8 cellular contexts compared by ENCODE assay signal in genomic region chr17:979211-979538, GRCh38. TPM values are rescaled to one million over a fixed set of nuclear protein-coding genes. Genes with fewer than 3 reads are reported as not detected.
DNase-seq lines count a peak whose midpoint lies in the region; ATAC-seq and TF ChIP-seq lines count a peak whose summit lies in the region.

No MANE protein-coding gene starts in this region.

- H3K27ac Mint-ChIP-seq in endodermal cell = no peak overlapping the region

- H3K27me3 ChIP-seq in DND-41 (ENCODE audit: insufficient read depth, low read length, poor library complexity) (peaks cover 20% of the 10 kb centered on the region), HUES6 (ENCODE audit: control insufficient read depth, insufficient read depth, low read length) (no peaks in the 10 kb centered on the region), endodermal cell (ENCODE audit: control insufficient read depth, insufficient read depth, low read length, poor library complexity, severe bottlenecking) (no peaks in the 10 kb centered on the region), ovary (no peaks in the 10 kb centered on the region)

- H3K9ac ChIP-seq in DND-41 (ENCODE audit: low read depth, low read length) (peak overlapping the region; percentile 40), HUES6 (ENCODE audit: low read length) (peak overlapping the region; percentile 95), endodermal cell (ENCODE audit: extremely low read depth, low read length, poor library complexity, severe bottlenecking) (no peak overlapping the region)

- H3K79me2 ChIP-seq in DND-41 (ENCODE audit: insufficient read depth, low read length) = no peaks in the 10 kb centered on the region

- H3K9me3 Mint-ChIP-seq in endodermal cell = no peaks in the 10 kb centered on the region

- peak overlapping the region; percentile 90 for H3K4me3 Mint-ChIP-seq in endodermal cell

- peak overlapping the region; percentile 81; the same call in 1 of the 2 replicates for H2AFZ ChIP-seq in DND-41 (ENCODE audit: low read depth, low read length)

- TF ChIP-seq EP300 in ovary (IDR thresholded peaks at IDR 0.05) = no peak

- H3K36me3 Mint-ChIP-seq in endodermal cell (ENCODE audit: low read depth) = peaks cover 20% of the 10 kb centered on the region

- DNase-seq in DND-41 = no peak
- DNase-seq in endodermal cell = no peak
- DNase-seq in ovary = no peak
- DNase-seq in dermis blood vessel endothelial cell = no peak
- DNase-seq in ureter (ENCODE audit: low spot score) = no peak
- no peak for DNase-seq in germinal center (ENCODE audit: low spot score)

- peaks cover 31% of the 10 kb centered on the region for H3K4me1 Mint-ChIP-seq in endodermal cell

- H3K27me3 Mint-ChIP-seq in endodermal cell (ENCODE audit: insufficient read depth) = no peaks in the 10 kb centered on the region

- peaks cover 26% of the 10 kb centered on the region for H3K4me1 ChIP-seq in DND-41 (ENCODE audit: insufficient read depth, low read length)
- peaks cover 24% of the 10 kb centered on the region for H3K4me1 ChIP-seq in HUES6 (ENCODE audit: control insufficient read depth, insufficient read depth, low read length)
- H3K4me1 ChIP-seq in endodermal cell (ENCODE audit: control insufficient read depth, insufficient read depth, low read length) = peaks cover 7% of the 10 kb centered on the region
- H3K4me1 ChIP-seq in ovary (ENCODE audit: insufficient read depth) = peaks cover 1% of the 10 kb centered on the region

- H3K27ac ChIP-seq in DND-41 (ENCODE audit: low read length) (no peak overlapping the region), HUES6 (ENCODE audit: low read depth, low read length) (no peak overlapping the region), endodermal cell (ENCODE audit: low read depth, low read length) (peak overlapping the region; percentile 63), ovary (peak overlapping the region in 1 of 2 donors; percentile 12)

- no peak for TF ChIP-seq CTCF in DND-41 (IDR thresholded peaks at IDR 0.05; ENCODE audit: borderline replicate concordance, extremely low read depth, low read length, poor library complexity, severe bottlenecking)
- TF ChIP-seq CTCF in endodermal cell (conservative IDR thresholded peaks at IDR 0.05) = no peak
- no peak for TF ChIP-seq CTCF in ovary (IDR thresholded peaks at IDR 0.05)

- H4K20me1 ChIP-seq in DND-41 (ENCODE audit: insufficient read depth, low read length) = no peaks in the 10 kb centered on the region; the same call in 1 of the 2 replicates

- no peaks in the 10 kb centered on the region for H3K36me3 ChIP-seq in DND-41 (ENCODE audit: insufficient read depth, low read length)
- H3K36me3 ChIP-seq in HUES6 (ENCODE audit: control insufficient read depth, insufficient read depth, low read length) = no peaks in the 10 kb centered on the region
- H3K36me3 ChIP-seq in endodermal cell (ENCODE audit: control insufficient read depth, insufficient read depth, low read length) = peaks cover 33% of the 10 kb centered on the region
- H3K36me3 ChIP-seq in ovary = no peaks in the 10 kb centered on the region

- H3K4me2 ChIP-seq in DND-41 (ENCODE audit: insufficient read depth, low read length) = peak overlapping the region; percentile 89

- H3K4me3 ChIP-seq in DND-41 (ENCODE audit: low read depth in 1 of 2, low read length in 2 of 2) (peak overlapping the region; percentile 8 to 62; a peak in 3 of 4 replicates), HUES6 (ENCODE audit: low read depth, low read length) (peak overlapping the region; percentile 97), endodermal cell (ENCODE audit: low read length) (no peak overlapping the region), ovary (peak overlapping the region; percentile 79)

- WGBS in endodermal cell (ENCODE audit: insufficient coverage in 1 of 2, insufficient read length in 1 of 2), 2 experiments = 0% methylated on average over 17 to 37 of the region's 42 CpGs
- WGBS in ovary, 3 donors = 0 to 1% (median 0%) methylated on average over 4 to 36 of the region's 42 CpGs

- intact Hi-C loops in ovary (cut with DNase I) = loop anchor here in 2 of 4 donors (2.0 to 5.0 kb wide), 2 partner anchors 77 to 100 kb away; no protein-coding TSS in a partner anchor

- ATAC-seq in DND-41 (ENCODE audit: insufficient read depth, low read depth) = no peak; the same call in 2 of the 3 replicates
- ATAC-seq in HG03097 (IDR thresholded peaks at IDR 0.05; ENCODE audit: low FRiP score, unreplicated experiment) = no peak

- H3K9me3 ChIP-seq in DND-41 (ENCODE audit: insufficient read depth, low read length, severe bottlenecking) (no peaks in the 10 kb centered on the region), HUES6 (ENCODE audit: control insufficient read depth, insufficient read depth, low read depth, low read length) (no peaks in the 10 kb centered on the region), endodermal cell (ENCODE audit: control insufficient read depth, low read length) (no peaks in the 10 kb centered on the region), ovary (no peaks in the 10 kb centered on the region)

- TF ChIP-seq POLR2A in ovary (IDR thresholded peaks at IDR 0.05) = no peak

RNA-seq across cellular contexts. Expression of gene NXN, which starts 0.4 kb away (rescaled TPM):
- total RNA-seq in endodermal cell = 100 to 1,000 TPM; 124 to 201 TPM
- polyA plus RNA-seq in endodermal cell (2013, experiment 1 of 2) = 132 TPM
- 112 TPM for polyA plus RNA-seq in endodermal cell (2013, experiment 2 of 2)
- 10 to 100 TPM in 6 of 7 donors, 1 to 10 TPM in 1; 5.5 to 34.8 (median 28.4) TPM for total RNA-seq in ovary
- polyA plus RNA-seq in ovary = 10 to 100 TPM; 24.3 to 29.9 TPM
- total RNA-seq in dermis blood vessel endothelial cell = 123 and 138 TPM in 2 replicates
- 78.3 TPM for total RNA-seq in ureter

RNA-seq across cellular contexts. Expression of gene TIMM22, which starts 17.8 kb away (rescaled TPM):
- 10 to 100 TPM; 13.6 to 14.6 TPM for total RNA-seq in endodermal cell
- polyA plus RNA-seq in endodermal cell (2013, experiment 1 of 2) = 13.7 TPM
- 11.9 TPM for polyA plus RNA-seq in endodermal cell (2013, experiment 2 of 2)
- total RNA-seq in ovary = 10 to 100 TPM in 6 of 7 donors, 1 to 10 TPM in 1; 7.9 to 15.1 (median 11.3) TPM
- polyA plus RNA-seq in ovary = 10 to 100 TPM in 1 of 2 donors, 1 to 10 TPM in 1; 8.9 to 12.6 TPM
- total RNA-seq in dermis blood vessel endothelial cell = 22.3 and 22.4 TPM in 2 replicates
- 10.3 TPM for total RNA-seq in ureter
